In genomic region chr12:68163546-68164210, GRCh38 we compare ENCODE assay signal across 13 cellular contexts. TPM values are rescaled to one million over a fixed set of nuclear protein-coding genes. Genes with fewer than 3 reads are reported as not detected.
DNase-seq lines count a peak whose midpoint lies in the region; ATAC-seq and TF ChIP-seq lines count a peak whose summit lies in the region.
"Had no signal": no experiment of that assay in that cellular context is flagged by ENCODE, and none has a peak within 500 bp of the region (broad histone marks: within the 10 kb centered on the region; RNA-seq: fewer than 3 reads in every experiment).

No MANE protein-coding gene starts in this region.

- H3K27me3 Mint-ChIP-seq in osteocyte (ENCODE audit: unreplicated experiment), result peaks cover 44% of the 10 kb centered on the region

- H3K9me3 Mint-ChIP-seq in osteocyte (ENCODE audit: unreplicated experiment), result no peaks in the 10 kb centered on the region
- H3K9me3 Mint-ChIP-seq: neural crest cell had no signal

- no peaks in the 10 kb centered on the region for H3K4me1 Mint-ChIP-seq in osteocyte (ENCODE audit: unreplicated experiment)
- H3K4me1 Mint-ChIP-seq: neural crest cell had no signal

- H3K79me2 ChIP-seq in DOHH2 (ENCODE audit: control insufficient read depth, low read length), result no peaks in the 10 kb centered on the region

- H3K9me2 ChIP-seq in DOHH2 (replicated peaks; ENCODE audit: control insufficient read depth, low read length), result no peaks in the 10 kb centered on the region

- H3K27ac Mint-ChIP-seq in osteocyte (ENCODE audit: unreplicated experiment), result no peak overlapping the region

- H4K20me1 ChIP-seq in DOHH2 (ENCODE audit: control insufficient read depth, insufficient read depth, low read depth, low read length), result no peaks in the 10 kb centered on the region
- H4K20me1 ChIP-seq: BLaER1 had no signal

- peak overlapping the region; percentile 48 for H3K4me3 ChIP-seq in DOHH2 (ENCODE audit: low read length)
- H3K4me3 ChIP-seq: BLaER1 had no signal

- no peak for TF ChIP-seq CTCF in DOHH2 (IDR thresholded peaks at IDR 0.05; ENCODE audit: low read depth, low read length, poor library complexity, severe bottlenecking)
- TF ChIP-seq CTCF in osteocyte (IDR thresholded peaks at IDR 0.05), result no peak

- H3K4me1 ChIP-seq in DOHH2 (ENCODE audit: control insufficient read depth, low read length), result peaks cover 22% of the 10 kb centered on the region
- H3K4me1 ChIP-seq: BLaER1 had no signal

- no peaks in the 10 kb centered on the region for H3K9me3 ChIP-seq in DOHH2 (ENCODE audit: control insufficient read depth, insufficient read depth, low read length)
- H3K9me3 ChIP-seq: BLaER1 had no signal

- ATAC-seq in GM19035 (IDR thresholded peaks at IDR 0.05; ENCODE audit: unreplicated experiment) (peak; percentile 83), HG02852 (IDR thresholded peaks at IDR 0.05; ENCODE audit: unreplicated experiment) (peak; percentile 79)

- peak overlapping the region; percentile 74 for H3K4me2 ChIP-seq in DOHH2 (ENCODE audit: low read length)
- H3K4me2 ChIP-seq: BLaER1 had no signal

- H3K36me3 ChIP-seq in DOHH2 (ENCODE audit: control insufficient read depth, low read length), result no peaks in the 10 kb centered on the region
- H3K36me3 ChIP-seq: BLaER1 had no signal

- H3K4me3 Mint-ChIP-seq in osteocyte (ENCODE audit: unreplicated experiment), result no peak overlapping the region
- H3K4me3 Mint-ChIP-seq: neural crest cell had no signal

- H3K27ac ChIP-seq in DOHH2 (ENCODE audit: low read depth, low read length), result peak overlapping the region; percentile 39
- H3K27ac ChIP-seq: BLaER1 had no signal

- H3K27me3 ChIP-seq in DOHH2 (ENCODE audit: control insufficient read depth, low read length), result no peaks in the 10 kb centered on the region
- H3K27me3 ChIP-seq: BLaER1 had no signal

- no peaks in the 10 kb centered on the region for H3K36me3 Mint-ChIP-seq in osteocyte (ENCODE audit: unreplicated experiment)

- DNase-seq in RPMI7951 (ENCODE audit: low read depth) (peak; percentile 13), NOMO-1 treated with dmso at 0.1 percent for 144 hours (lab: John Stamatoyannopoulos, UW; ENCODE audit: unreplicated experiment) (no peak), SKM-1 (lab: John Stamatoyannopoulos, UW; ENCODE audit: unreplicated experiment) (no peak), osteocyte (ENCODE audit: extremely low spot score, unreplicated experiment) (no peak)
- DNase-seq in activated effector memory CD4-positive, alpha-beta T cell treated with Interleukin-2 at 50 U/mL for 16 hours, result no peak
- DNase-seq: activated CD4-positive, CD25-positive, alpha-beta regulatory T cell treated with anti-CD3 and anti-CD28 coated beads, Interleukin-2, amount 50 U/mL, for 72 hours; NCI-H1694 treated with DMSO at 0.1 percent for 48 hours had no signal

- H3F3A ChIP-seq in DOHH2 (ENCODE audit: control insufficient read depth, insufficient read depth), result peaks cover 6% of the 10 kb centered on the region

RNA-seq across cellular contexts. Expression of gene IFNG, which starts 4.1 kb away (rescaled TPM):
- total RNA-seq in RPMI7951 (2014; rRNA removed; shearing (Covaris generic)), result not detected in 2 replicates
- not detected in 2 replicates for total RNA-seq in osteocyte
- total RNA-seq: kidney epithelial cell, neural crest cell had no signal
